In genomic region chr5:74641014-74641777, GRCh38 we compare ENCODE assay signal across 8 cellular contexts. TPM values are rescaled to one million over a fixed set of nuclear protein-coding genes. Genes with fewer than 3 reads are reported as not detected.
DNase-seq lines count a peak whose midpoint lies in the region; ATAC-seq and TF ChIP-seq lines count a peak whose summit lies in the region.

No MANE protein-coding gene starts in this region.

- H3K4me3 Mint-ChIP-seq in CD8-positive, alpha-beta T cell, result peak overlapping the region; percentile 91

- H3K36me3 Mint-ChIP-seq in CD8-positive, alpha-beta T cell, result no peaks in the 10 kb centered on the region

- no peak for TF ChIP-seq CTCF in CD8-positive, alpha-beta T cell (IDR thresholded peaks at IDR 0.05)
- TF ChIP-seq CTCF in RWPE2 (IDR thresholded peaks at IDR 0.05; ENCODE audit: poor library complexity, severe bottlenecking), result no peak

- no peaks in the 10 kb centered on the region for H3K27me3 ChIP-seq in CD8-positive, alpha-beta T cell (ENCODE audit: insufficient read depth, low read length)
- no peaks in the 10 kb centered on the region for H3K27me3 ChIP-seq in RWPE2 (ENCODE audit: insufficient read depth, poor library complexity, severe bottlenecking)
- H3K27me3 ChIP-seq in iPS DF 6.9 (ENCODE audit: control insufficient read depth, insufficient read depth, low read length), result peaks cover 5% of the 10 kb centered on the region; the same call in 1 of the 2 replicates

- no peaks in the 10 kb centered on the region for H3K36me3 ChIP-seq in CD8-positive, alpha-beta T cell (ENCODE audit: insufficient read depth, low read length)
- H3K36me3 ChIP-seq in RWPE2 (ENCODE audit: low read depth), result peaks cover 11% of the 10 kb centered on the region
- H3K36me3 ChIP-seq in iPS DF 6.9 (ENCODE audit: control insufficient read depth, insufficient read depth, low read length), result no peaks in the 10 kb centered on the region

- WGBS in iPS DF 6.9 (ENCODE audit: insufficient coverage, insufficient read length), result no CpG with 5 or more reads among the region's 42 CpGs

- no peaks in the 10 kb centered on the region for H3K9me3 ChIP-seq in CD8-positive, alpha-beta T cell (ENCODE audit: low read length)
- H3K9me3 ChIP-seq in RWPE2 (ENCODE audit: severe bottlenecking) (no peaks in the 10 kb centered on the region), iPS DF 6.9 (ENCODE audit: control insufficient read depth, insufficient read depth, low read length) (no peaks in the 10 kb centered on the region)

- peaks cover 15% of the 10 kb centered on the region for H3K27me3 Mint-ChIP-seq in CD8-positive, alpha-beta T cell (ENCODE audit: low read depth)

- H3K9me3 Mint-ChIP-seq in CD8-positive, alpha-beta T cell, result no peaks in the 10 kb centered on the region

- peaks cover 28% of the 10 kb centered on the region for H3K4me1 Mint-ChIP-seq in CD8-positive, alpha-beta T cell (ENCODE audit: low read depth)

- DNase-seq in CD8-positive, alpha-beta T cell, result peak in 3 of 7 experiments; percentile 19 to 53 (median 34)
- DNase-seq in RWPE2 (ENCODE audit: low spot score) (peak; percentile 95), astrocyte of the hippocampus (ENCODE audit: low read depth, low spot score) (peak; percentile 93), iPS DF 6.9 (ENCODE audit: low read depth, low spot score) (no peak), putamen (ENCODE audit: low spot score) (peak; percentile 70)

- H3K4me1 ChIP-seq in CD8-positive, alpha-beta T cell (ENCODE audit: insufficient read depth, low read length), result peaks cover 16% of the 10 kb centered on the region
- peaks cover 39% of the 10 kb centered on the region for H3K4me1 ChIP-seq in RWPE2 (ENCODE audit: insufficient read depth, poor library complexity, severe bottlenecking)
- no peaks in the 10 kb centered on the region; the same call in 1 of the 2 replicates for H3K4me1 ChIP-seq in iPS DF 6.9 (ENCODE audit: control insufficient read depth, insufficient read depth, low read length)

- POLR2A ChIA-PET in CD8-positive, alpha-beta T cell (lab: Charles Lee), result interaction anchor here (1.4 kb wide), 1 partner anchor 61 kb away, joined by 5 read pairs; no protein-coding TSS in a partner anchor

- peak overlapping the region; percentile 58 for H3K4me3 ChIP-seq in CD8-positive, alpha-beta T cell (ENCODE audit: low read depth, low read length)
- peak overlapping the region; percentile 93 for H3K4me3 ChIP-seq in RWPE2 (ENCODE audit: severe bottlenecking)
- peak overlapping the region; percentile 65; the same call in 1 of the 2 replicates for H3K4me3 ChIP-seq in iPS DF 6.9 (ENCODE audit: low read length)

- intact Hi-C loops in CD8-positive, alpha-beta T cell (cut with DNase I, micrococcal nuclease), result loop anchor here (5.0 to 10.0 kb wide), 2 partner anchors 244 to 596 kb away; no protein-coding TSS in a partner anchor

- no peak overlapping the region for H3K27ac ChIP-seq in CD8-positive, alpha-beta T cell (ENCODE audit: low read depth, low read length)
- H3K27ac ChIP-seq in RWPE2 (ENCODE audit: poor library complexity, severe bottlenecking) (peak overlapping the region; percentile 94), iPS DF 6.9 (ENCODE audit: low read length) (no peak overlapping the region)

- CTCF ChIA-PET in CD8-positive, alpha-beta T cell (lab: Charles Lee), result interaction anchor here (0.8 to 8.4 kb wide), 8 partner anchors 8 to 738 kb away, joined by 3 to 67 read pairs (median 4); no protein-coding TSS in a partner anchor

- no peak overlapping the region for H3K27ac Mint-ChIP-seq in CD8-positive, alpha-beta T cell

- peak; percentile 10 for ATAC-seq in CD8-positive, alpha-beta T cell
- ATAC-seq in GM19455 (IDR thresholded peaks at IDR 0.05; ENCODE audit: unreplicated experiment) (peak; percentile 7), HG03565 (IDR thresholded peaks at IDR 0.05; ENCODE audit: unreplicated experiment) (peak; percentile 7), RWPE2 (ENCODE audit: low read depth) (peak; percentile 35), GM18519 (IDR thresholded peaks at IDR 0.05; ENCODE audit: low FRiP score, unreplicated experiment) (no peak)

RNA-seq across cellular contexts. Expression of gene ENC1, which starts 0.7 kb away (rescaled TPM):
- 10 to 100 TPM; 44.2 to 51.1 TPM for total RNA-seq in CD8-positive, alpha-beta T cell

RNA-seq across cellular contexts. Expression of gene HEXB, which starts 43.8 kb away (rescaled TPM):
- total RNA-seq in CD8-positive, alpha-beta T cell, result 10 to 100 TPM; 29.2 to 37.0 TPM
